ENCODE assay signal across 1 cellular context in the genomic region with DNA sequence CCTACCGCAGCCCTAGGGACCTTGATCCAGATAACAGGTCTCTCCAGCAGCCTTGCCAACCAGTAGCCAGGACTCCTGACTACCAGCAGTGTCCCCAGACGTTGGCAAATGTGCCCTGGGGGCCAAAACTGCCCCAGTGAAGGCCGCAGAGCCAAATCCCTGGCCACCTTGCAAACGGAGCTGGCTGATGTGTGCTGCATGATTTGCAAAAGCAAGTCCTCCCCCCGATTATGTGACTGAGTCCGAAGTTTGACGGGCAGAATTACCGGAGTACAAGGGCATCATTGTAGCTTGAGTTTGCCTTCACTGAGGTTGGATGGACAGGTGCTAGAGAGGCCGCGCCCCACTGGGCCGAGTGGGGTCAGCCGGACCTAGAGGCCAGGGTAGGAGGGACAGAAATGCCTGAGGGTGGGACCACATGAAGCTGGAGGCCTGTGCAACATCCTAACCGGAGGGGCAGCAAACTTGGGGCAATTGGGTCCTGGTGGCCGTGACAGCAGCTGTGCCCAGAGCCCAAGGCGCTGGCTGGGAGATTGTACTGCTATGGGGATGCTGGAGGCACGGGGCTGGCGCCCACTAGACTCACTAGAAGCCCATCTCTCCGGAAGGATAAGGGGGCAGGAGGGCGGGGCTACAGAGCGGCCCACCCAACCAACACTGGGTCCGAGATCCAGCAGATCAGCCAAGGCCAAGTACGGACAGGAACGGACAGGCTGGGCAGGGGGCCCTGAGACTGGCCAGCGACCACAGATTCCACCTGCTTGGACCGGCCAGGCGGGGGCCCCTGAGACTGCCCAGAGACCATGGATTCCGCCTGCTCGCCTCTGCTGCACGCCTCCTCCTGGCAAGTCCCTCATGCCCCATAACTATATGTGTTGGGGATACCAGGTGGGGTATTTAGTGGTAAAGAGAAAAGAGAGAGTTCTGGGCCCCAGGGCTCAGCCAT.
A peak's percentile ranks its signal among the peaks of the same experiment; 100 is the strongest.
TF ChIP-seq lines count a peak whose summit lies in the region.

No MANE protein-coding gene starts in this region.

TF ChIP-seq in HepG2, 621 proteins besides CTCF, POLR2A, EP300 and RAD21 (continued from another document and continues in another):
- TF ChIP-seq, protein P1, sequence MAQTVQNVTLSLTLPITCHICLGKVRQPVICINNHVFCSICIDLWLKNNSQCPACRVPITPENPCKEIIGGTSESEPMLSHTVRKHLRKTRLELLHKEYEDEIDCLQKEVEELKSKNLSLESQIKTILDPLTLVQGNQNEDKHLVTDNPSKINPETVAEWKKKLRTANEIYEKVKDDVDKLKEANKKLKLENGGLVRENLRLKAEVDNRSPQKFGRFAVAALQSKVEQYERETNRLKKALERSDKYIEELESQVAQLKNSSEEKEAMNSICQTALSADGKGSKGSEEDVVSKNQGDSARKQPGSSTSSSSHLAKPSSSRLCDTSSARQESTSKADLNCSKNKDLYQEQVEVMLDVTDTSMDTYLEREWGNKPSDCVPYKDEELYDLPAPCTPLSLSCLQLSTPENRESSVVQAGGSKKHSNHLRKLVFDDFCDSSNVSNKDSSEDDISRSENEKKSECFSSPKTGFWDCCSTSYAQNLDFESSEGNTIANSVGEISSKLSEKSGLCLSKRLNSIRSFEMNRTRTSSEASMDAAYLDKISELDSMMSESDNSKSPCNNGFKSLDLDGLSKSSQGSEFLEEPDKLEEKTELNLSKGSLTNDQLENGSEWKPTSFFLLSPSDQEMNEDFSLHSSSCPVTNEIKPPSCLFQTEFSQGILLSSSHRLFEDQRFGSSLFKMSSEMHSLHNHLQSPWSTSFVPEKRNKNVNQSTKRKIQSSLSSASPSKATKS (CRISPR knock-in tag; IDR thresholded peaks at IDR 0.05), result no peak
- peak; percentile 79 for TF ChIP-seq HIVEP1 (CRISPR knock-in tag; IDR thresholded peaks at IDR 0.05)
- TF ChIP-seq ZMYM4 (CRISPR knock-in tag; IDR thresholded peaks at IDR 0.05), result peak; percentile 39; the same call in 1 of the 2 replicates
- TF ChIP-seq ONECUT2 (CRISPR knock-in tag; IDR thresholded peaks at IDR 0.05), result no peak
- TF ChIP-seq, protein P2, sequence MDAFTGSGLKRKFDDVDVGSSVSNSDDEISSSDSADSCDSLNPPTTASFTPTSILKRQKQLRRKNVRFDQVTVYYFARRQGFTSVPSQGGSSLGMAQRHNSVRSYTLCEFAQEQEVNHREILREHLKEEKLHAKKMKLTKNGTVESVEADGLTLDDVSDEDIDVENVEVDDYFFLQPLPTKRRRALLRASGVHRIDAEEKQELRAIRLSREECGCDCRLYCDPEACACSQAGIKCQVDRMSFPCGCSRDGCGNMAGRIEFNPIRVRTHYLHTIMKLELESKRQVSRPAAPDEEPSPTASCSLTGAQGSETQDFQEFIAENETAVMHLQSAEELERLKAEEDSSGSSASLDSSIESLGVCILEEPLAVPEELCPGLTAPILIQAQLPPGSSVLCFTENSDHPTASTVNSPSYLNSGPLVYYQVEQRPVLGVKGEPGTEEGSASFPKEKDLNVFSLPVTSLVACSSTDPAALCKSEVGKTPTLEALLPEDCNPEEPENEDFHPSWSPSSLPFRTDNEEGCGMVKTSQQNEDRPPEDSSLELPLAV (CRISPR knock-in tag; conservative IDR thresholded peaks at IDR 0.05; ENCODE audit: low read depth), result no peak
- TF ChIP-seq, protein P3, sequence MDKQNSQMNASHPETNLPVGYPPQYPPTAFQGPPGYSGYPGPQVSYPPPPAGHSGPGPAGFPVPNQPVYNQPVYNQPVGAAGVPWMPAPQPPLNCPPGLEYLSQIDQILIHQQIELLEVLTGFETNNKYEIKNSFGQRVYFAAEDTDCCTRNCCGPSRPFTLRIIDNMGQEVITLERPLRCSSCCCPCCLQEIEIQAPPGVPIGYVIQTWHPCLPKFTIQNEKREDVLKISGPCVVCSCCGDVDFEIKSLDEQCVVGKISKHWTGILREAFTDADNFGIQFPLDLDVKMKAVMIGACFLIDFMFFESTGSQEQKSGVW (CRISPR knock-in tag; IDR thresholded peaks at IDR 0.05; ENCODE audit: borderline replicate concordance), result no peak
- no peak for TF ChIP-seq SIN3B (IDR thresholded peaks at IDR 0.05; ENCODE audit: low read length)
- TF ChIP-seq THAP7 (CRISPR knock-in tag; IDR thresholded peaks at IDR 0.05), result no peak
- TF ChIP-seq, protein P4, sequence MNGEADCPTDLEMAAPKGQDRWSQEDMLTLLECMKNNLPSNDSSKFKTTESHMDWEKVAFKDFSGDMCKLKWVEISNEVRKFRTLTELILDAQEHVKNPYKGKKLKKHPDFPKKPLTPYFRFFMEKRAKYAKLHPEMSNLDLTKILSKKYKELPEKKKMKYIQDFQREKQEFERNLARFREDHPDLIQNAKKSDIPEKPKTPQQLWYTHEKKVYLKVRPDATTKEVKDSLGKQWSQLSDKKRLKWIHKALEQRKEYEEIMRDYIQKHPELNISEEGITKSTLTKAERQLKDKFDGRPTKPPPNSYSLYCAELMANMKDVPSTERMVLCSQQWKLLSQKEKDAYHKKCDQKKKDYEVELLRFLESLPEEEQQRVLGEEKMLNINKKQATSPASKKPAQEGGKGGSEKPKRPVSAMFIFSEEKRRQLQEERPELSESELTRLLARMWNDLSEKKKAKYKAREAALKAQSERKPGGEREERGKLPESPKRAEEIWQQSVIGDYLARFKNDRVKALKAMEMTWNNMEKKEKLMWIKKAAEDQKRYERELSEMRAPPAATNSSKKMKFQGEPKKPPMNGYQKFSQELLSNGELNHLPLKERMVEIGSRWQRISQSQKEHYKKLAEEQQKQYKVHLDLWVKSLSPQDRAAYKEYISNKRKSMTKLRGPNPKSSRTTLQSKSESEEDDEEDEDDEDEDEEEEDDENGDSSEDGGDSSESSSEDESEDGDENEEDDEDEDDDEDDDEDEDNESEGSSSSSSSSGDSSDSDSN (CRISPR knock-in tag; IDR thresholded peaks at IDR 0.05), result peak; percentile 71
- no peak for TF ChIP-seq ZBTB46 (CRISPR knock-in tag; IDR thresholded peaks at IDR 0.05; ENCODE audit: borderline replicate concordance)
- TF ChIP-seq ZNF350 (CRISPR knock-in tag; IDR thresholded peaks at IDR 0.05; ENCODE audit: borderline replicate concordance, low read depth), result peak; percentile 13; the same call in 1 of the 2 replicates
- TF ChIP-seq, protein P5, sequence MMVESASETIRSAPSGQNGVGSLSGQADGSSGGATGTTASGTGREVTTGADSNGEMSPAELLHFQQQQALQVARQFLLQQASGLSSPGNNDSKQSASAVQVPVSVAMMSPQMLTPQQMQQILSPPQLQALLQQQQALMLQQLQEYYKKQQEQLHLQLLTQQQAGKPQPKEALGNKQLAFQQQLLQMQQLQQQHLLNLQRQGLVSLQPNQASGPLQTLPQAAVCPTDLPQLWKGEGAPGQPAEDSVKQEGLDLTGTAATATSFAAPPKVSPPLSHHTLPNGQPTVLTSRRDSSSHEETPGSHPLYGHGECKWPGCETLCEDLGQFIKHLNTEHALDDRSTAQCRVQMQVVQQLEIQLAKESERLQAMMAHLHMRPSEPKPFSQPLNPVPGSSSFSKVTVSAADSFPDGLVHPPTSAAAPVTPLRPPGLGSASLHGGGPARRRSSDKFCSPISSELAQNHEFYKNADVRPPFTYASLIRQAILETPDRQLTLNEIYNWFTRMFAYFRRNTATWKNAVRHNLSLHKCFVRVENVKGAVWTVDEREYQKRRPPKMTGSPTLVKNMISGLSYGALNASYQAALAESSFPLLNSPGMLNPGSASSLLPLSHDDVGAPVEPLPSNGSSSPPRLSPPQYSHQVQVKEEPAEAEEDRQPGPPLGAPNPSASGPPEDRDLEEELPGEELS (CRISPR knock-in tag; IDR thresholded peaks at IDR 0.05), result 0 out of 2 replicates have a peak, but pooled peaks have one; percentile 29
- TF ChIP-seq WIZ (CRISPR knock-in tag; IDR thresholded peaks at IDR 0.05), result no peak
- TF ChIP-seq, protein P6, sequence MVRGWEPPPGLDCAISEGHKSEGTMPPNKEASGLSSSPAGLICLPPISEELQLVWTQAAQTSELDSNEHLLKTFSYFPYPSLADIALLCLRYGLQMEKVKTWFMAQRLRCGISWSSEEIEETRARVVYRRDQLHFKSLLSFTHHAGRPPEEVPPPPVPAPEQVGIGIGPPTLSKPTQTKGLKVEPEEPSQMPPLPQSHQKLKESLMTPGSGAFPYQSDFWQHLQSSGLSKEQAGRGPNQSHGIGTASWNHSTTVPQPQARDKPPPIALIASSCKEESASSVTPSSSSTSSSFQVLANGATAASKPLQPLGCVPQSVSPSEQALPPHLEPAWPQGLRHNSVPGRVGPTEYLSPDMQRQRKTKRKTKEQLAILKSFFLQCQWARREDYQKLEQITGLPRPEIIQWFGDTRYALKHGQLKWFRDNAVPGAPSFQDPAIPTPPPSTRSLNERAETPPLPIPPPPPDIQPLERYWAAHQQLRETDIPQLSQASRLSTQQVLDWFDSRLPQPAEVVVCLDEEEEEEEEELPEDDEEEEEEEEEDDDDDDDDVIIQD (CRISPR knock-in tag; IDR thresholded peaks at IDR 0.05; ENCODE audit: low read depth), result peak; percentile 60; the same call in 1 of the 2 replicates
- no peak for TF ChIP-seq NPAS2 (CRISPR knock-in tag; IDR thresholded peaks at IDR 0.05; ENCODE audit: borderline replicate concordance)
- TF ChIP-seq HOXA3 (CRISPR knock-in tag; IDR thresholded peaks at IDR 0.05), result peak; percentile 52
- TF ChIP-seq ZNF383 (CRISPR knock-in tag; IDR thresholded peaks at IDR 0.05; ENCODE audit: borderline replicate concordance), result no peak
- no peak for TF ChIP-seq MIXL1 (CRISPR knock-in tag; IDR thresholded peaks at IDR 0.05)
- TF ChIP-seq, protein P7, sequence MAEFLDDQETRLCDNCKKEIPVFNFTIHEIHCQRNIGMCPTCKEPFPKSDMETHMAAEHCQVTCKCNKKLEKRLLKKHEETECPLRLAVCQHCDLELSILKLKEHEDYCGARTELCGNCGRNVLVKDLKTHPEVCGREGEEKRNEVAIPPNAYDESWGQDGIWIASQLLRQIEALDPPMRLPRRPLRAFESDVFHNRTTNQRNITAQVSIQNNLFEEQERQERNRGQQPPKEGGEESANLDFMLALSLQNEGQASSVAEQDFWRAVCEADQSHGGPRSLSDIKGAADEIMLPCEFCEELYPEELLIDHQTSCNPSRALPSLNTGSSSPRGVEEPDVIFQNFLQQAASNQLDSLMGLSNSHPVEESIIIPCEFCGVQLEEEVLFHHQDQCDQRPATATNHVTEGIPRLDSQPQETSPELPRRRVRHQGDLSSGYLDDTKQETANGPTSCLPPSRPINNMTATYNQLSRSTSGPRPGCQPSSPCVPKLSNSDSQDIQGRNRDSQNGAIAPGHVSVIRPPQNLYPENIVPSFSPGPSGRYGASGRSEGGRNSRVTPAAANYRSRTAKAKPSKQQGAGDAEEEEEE (CRISPR knock-in tag; IDR thresholded peaks at IDR 0.05; ENCODE audit: borderline replicate concordance), result no peak
- TF ChIP-seq ATF2 (CRISPR knock-in tag; IDR thresholded peaks at IDR 0.05), result no peak
- no peak for TF ChIP-seq PAF1 (CRISPR knock-in tag; IDR thresholded peaks at IDR 0.05)
- TF ChIP-seq SAFB2 (CRISPR knock-in tag; IDR thresholded peaks at IDR 0.05; ENCODE audit: borderline replicate concordance, low read depth), result no peak
- TF ChIP-seq, protein P8, sequence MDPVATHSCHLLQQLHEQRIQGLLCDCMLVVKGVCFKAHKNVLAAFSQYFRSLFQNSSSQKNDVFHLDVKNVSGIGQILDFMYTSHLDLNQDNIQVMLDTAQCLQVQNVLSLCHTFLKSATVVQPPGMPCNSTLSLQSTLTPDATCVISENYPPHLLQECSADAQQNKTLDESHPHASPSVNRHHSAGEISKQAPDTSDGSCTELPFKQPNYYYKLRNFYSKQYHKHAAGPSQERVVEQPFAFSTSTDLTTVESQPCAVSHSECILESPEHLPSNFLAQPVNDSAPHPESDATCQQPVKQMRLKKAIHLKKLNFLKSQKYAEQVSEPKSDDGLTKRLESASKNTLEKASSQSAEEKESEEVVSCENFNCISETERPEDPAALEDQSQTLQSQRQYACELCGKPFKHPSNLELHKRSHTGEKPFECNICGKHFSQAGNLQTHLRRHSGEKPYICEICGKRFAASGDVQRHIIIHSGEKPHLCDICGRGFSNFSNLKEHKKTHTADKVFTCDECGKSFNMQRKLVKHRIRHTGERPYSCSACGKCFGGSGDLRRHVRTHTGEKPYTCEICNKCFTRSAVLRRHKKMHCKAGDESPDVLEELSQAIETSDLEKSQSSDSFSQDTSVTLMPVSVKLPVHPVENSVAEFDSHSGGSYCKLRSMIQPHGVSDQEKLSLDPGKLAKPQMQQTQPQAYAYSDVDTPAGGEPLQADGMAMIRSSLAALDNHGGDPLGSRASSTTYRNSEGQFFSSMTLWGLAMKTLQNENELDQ (CRISPR knock-in tag; IDR thresholded peaks at IDR 0.05; ENCODE audit: borderline replicate concordance), result no peak
- TF ChIP-seq ZFP90 (CRISPR knock-in tag; IDR thresholded peaks at IDR 0.05; ENCODE audit: borderline replicate concordance), result no peak
- no peak for TF ChIP-seq ZNF563 (CRISPR knock-in tag; IDR thresholded peaks at IDR 0.05)
